ENCODE assay signal across 8 cellular contexts in the genomic region with DNA sequence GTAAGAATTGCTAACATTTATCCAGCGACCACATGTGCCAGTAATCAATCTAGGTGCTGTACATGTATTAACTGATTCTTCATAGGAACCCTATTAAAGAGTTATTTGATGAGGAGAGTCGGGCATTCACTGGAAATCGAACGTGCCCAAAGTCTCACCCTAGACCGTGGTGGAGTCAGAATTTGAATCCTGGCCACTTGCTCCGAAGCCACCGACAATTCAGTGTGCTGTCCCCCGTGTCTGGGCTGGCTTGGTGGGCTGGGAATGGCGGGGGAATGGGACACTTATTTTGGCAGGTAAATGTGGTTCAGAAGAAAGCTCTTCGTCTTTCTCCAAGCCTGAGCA. TPM values are rescaled to one million over a fixed set of nuclear protein-coding genes. Genes with fewer than 3 reads are reported as not detected.
A peak's percentile ranks its signal among the peaks of the same experiment; 100 is the strongest.
DNase-seq lines count a peak whose midpoint lies in the region; ATAC-seq, FAIRE-seq and TF ChIP-seq lines count a peak whose summit lies in the region.

No MANE protein-coding gene starts in this region.

- no peak overlapping the region for H3K27ac Mint-ChIP-seq in MCF 10A (ENCODE audit: low read depth, unreplicated experiment)

- BruUV-seq in MCF 10A (replicated peaks; lab: Mats Ljungman, UMichigan), result no TSS peak

- H3K27me3 ChIP-seq in heart right ventricle (no peaks in the 10 kb centered on the region), mucosa of rectum (ENCODE audit: control insufficient read depth in 2 of 2, insufficient read depth in 2 of 2, low read length in 2 of 2) (peaks cover 2 to 6% of the 10 kb centered on the region in 2 donors), vagina (no peaks in the 10 kb centered on the region)

- intact Hi-C loops in heart right ventricle (cut with DNase I), result loop anchor here (1.0 to 10.0 kb wide), 14 partner anchors 99 to 221 kb away; no protein-coding TSS in a partner anchor
- intact Hi-C loops in Right ventricle myocardium inferior (cut with DNase I), result no loop called here
- intact Hi-C loops in MCF 10A (cut with micrococcal nuclease), result loop anchor here (10.0 kb wide), 1 partner anchor 99 kb away; no protein-coding TSS in a partner anchor
- intact Hi-C loops in vagina (cut with DNase I), result loop anchor here (10.0 kb wide), 2 partner anchors 101 to 109 kb away; no protein-coding TSS in a partner anchor

- peak overlapping the region; percentile 32 to 88 (median 80) for H3K27ac ChIP-seq in heart right ventricle
- no peak overlapping the region for H3K27ac ChIP-seq in mucosa of rectum (ENCODE audit: low read depth in 2 of 2, low read length in 2 of 2)
- H3K27ac ChIP-seq in vagina, result peak overlapping the region; percentile 88

- POLR2A ChIA-PET in MCF 10A (lab: Yijun Ruan, JAX), result interaction anchor here (1.6 kb wide), 1 partner anchor 71 kb away, joined by 4 read pairs; no protein-coding TSS in a partner anchor

- H3K4me1 ChIP-seq in heart right ventricle (peaks cover 8 to 35% (median 23%) of the 10 kb centered on the region in 9 donors), mucosa of rectum (ENCODE audit: control insufficient read depth in 2 of 2, insufficient read depth in 2 of 2, low read length in 2 of 2) (peaks cover 5 to 12% of the 10 kb centered on the region in 2 donors), vagina (peaks cover 49% of the 10 kb centered on the region)

- CTCF ChIA-PET in MCF 10A (lab: Yijun Ruan, JAX), result interaction anchor here (0.6 to 1.8 kb wide), 6 partner anchors 10 to 346 kb away, joined by 3 to 4 read pairs (median 4); no protein-coding TSS in a partner anchor

- DNase-seq in heart right ventricle, result no peak
- no peak for DNase-seq in Right ventricle myocardium inferior (ENCODE audit: missing footprints)
- no peak for DNase-seq in MCF 10A (ENCODE audit: unreplicated experiment)
- DNase-seq in vagina (ENCODE audit: extremely low spot score in 2 of 2), result no peak
- DNase-seq in GM19239 (ENCODE audit: insufficient read length, low spot score), result no peak
- no peak for DNase-seq in DMS 273 (lab: John Stamatoyannopoulos, UW; ENCODE audit: unreplicated experiment)
- DNase-seq in GM19238 (ENCODE audit: insufficient read length, low spot score), result no peak

- H3K27me3 Mint-ChIP-seq in MCF 10A (ENCODE audit: insufficient read depth, unreplicated experiment), result peaks cover 29% of the 10 kb centered on the region

- H3K36me3 ChIP-seq in heart right ventricle (no peaks in the 10 kb centered on the region), mucosa of rectum (ENCODE audit: control insufficient read depth in 2 of 2, insufficient read depth in 2 of 2, low read length in 2 of 2) (no peaks in the 10 kb centered on the region), vagina (no peaks in the 10 kb centered on the region)

- TF ChIP-seq CTCF in heart right ventricle (IDR thresholded peaks at IDR 0.05) (no peak), MCF 10A (IDR thresholded peaks at IDR 0.05; ENCODE audit: unreplicated experiment) (no peak), vagina (IDR thresholded peaks at IDR 0.05) (no peak)

- no peak for TF ChIP-seq POLR2A in vagina (IDR thresholded peaks at IDR 0.05)

- no peak overlapping the region for H3K9ac ChIP-seq in mucosa of rectum (ENCODE audit: low read depth in 1 of 2, low read length in 2 of 2)

- peak overlapping the region in 9 of 10 donors; percentile 72 to 91 (median 88) for H3K4me3 ChIP-seq in heart right ventricle
- H3K4me3 ChIP-seq in mucosa of rectum (ENCODE audit: low read length in 2 of 2), result peak overlapping the region; percentile 62 to 69
- peak overlapping the region; percentile 74 to 84 for H3K4me3 ChIP-seq in vagina

- WGBS in heart right ventricle, 2 donors, result 17 to 19% methylated on average over 10 of the region's 10 CpGs

- H3K36me3 Mint-ChIP-seq in MCF 10A (ENCODE audit: insufficient read depth, unreplicated experiment), result peaks cover 6% of the 10 kb centered on the region

- H3K9me3 Mint-ChIP-seq in MCF 10A (ENCODE audit: unreplicated experiment), result peaks cover 7% of the 10 kb centered on the region

- peak overlapping the region; percentile 75 for H3K4me3 Mint-ChIP-seq in MCF 10A (ENCODE audit: unreplicated experiment)

- ATAC-seq in heart right ventricle (peak in 1 of 8 donors; percentile 3), Right ventricle myocardium inferior (no peak)

- H3K9me3 ChIP-seq in heart right ventricle (no peaks in the 10 kb centered on the region), mucosa of rectum (ENCODE audit: control insufficient read depth in 2 of 2, low read length in 2 of 2) (no peaks in the 10 kb centered on the region), vagina (no peaks in the 10 kb centered on the region)

- no peaks in the 10 kb centered on the region for H3K4me1 Mint-ChIP-seq in MCF 10A (ENCODE audit: insufficient read depth, unreplicated experiment)

- no peak for FAIRE-seq in GM19239 (lab: Jason Lieb, UNC)

RNA-seq across cellular contexts. Expression of a gene that starts 0.7 kb away (rescaled TPM):
- total RNA-seq in heart right ventricle (10 to 100 TPM in 5 of 10 donors, 1 to 10 TPM in 5; 5.6 to 19.6 (median 8.6) TPM), Right ventricle myocardium inferior (9.5 TPM), MCF 10A (2022) (7.2 and 10.2 TPM in 2 replicates), vagina (40.3 TPM)
- polyA plus RNA-seq in heart right ventricle, result 10 to 100 TPM in 1 of 2 donors, 1 to 10 TPM in 1; 6.0 to 10.1 TPM

Comparison
In these comparisons a context has a peak if more than half of its experiments do, and no peak if none do; other contexts are left out.
1. H3K27ac ChIP-seq: peak in heart right ventricle (10 of 10) and vagina (single experiment); none in mucosa of rectum (0 of 2).
2. Peak in every context shown above with its lines, with median percentiles within 50 percentile points of each other: H3K4me3 ChIP-seq.